ENCODE assay signal across 1 cellular context in the genomic region with DNA sequence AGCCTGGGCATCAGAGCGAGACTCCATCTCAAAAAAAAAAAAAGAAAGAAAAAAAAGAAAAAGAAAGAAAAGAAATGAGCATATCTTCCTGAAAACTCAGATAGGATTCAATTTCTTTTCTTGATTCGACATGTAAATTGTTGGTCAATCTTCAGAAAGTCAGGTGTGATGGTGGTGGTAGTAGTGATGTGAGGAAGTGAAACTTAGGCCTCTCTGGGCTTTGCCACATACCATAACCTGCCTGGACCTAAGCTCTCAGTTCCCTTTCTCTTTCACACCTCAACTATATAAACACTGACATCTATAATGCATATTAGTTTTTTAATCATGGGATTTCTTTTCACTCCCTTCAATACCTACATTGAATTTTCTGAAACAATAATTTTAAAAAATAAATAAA.
TF ChIP-seq lines count a peak whose summit lies in the region.

No MANE protein-coding gene starts in this region.

TF ChIP-seq in GM12878, 131 proteins besides CTCF, POLR2A, EP300 and RAD21 (continued from another document and continues in another):
- TF ChIP-seq, protein P1, sequence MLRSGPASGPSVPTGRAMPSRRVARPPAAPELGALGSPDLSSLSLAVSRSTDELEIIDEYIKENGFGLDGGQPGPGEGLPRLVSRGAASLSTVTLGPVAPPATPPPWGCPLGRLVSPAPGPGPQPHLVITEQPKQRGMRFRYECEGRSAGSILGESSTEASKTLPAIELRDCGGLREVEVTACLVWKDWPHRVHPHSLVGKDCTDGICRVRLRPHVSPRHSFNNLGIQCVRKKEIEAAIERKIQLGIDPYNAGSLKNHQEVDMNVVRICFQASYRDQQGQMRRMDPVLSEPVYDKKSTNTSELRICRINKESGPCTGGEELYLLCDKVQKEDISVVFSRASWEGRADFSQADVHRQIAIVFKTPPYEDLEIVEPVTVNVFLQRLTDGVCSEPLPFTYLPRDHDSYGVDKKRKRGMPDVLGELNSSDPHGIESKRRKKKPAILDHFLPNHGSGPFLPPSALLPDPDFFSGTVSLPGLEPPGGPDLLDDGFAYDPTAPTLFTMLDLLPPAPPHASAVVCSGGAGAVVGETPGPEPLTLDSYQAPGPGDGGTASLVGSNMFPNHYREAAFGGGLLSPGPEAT (IDR thresholded peaks at IDR 0.05; ENCODE audit: low read depth) = peak; percentile 85
- TF ChIP-seq RUNX3 (IDR thresholded peaks at IDR 0.05; ENCODE audit: low read length) (peak; percentile 96), SMAD5 (IDR thresholded peaks at IDR 0.05; ENCODE audit: low read depth) (no peak), SUPT20H (IDR thresholded peaks at IDR 0.05; ENCODE audit: borderline replicate concordance, control insufficient read depth, low read depth, low read length) (no peak), IRF4 (IDR thresholded peaks at IDR 0.05; ENCODE audit: low read depth, low read length) (peak; percentile 99), IKZF1 (conservative IDR thresholded peaks at IDR 0.05) (peak; percentile 81), SUZ12 (IDR thresholded peaks at IDR 0.05; ENCODE audit: unreplicated experiment) (no peak), MYB (IDR thresholded peaks at IDR 0.05; ENCODE audit: borderline replicate concordance, low read depth, low read length) (no peak), TBL1XR1 (IDR thresholded peaks at IDR 0.05; ENCODE audit: low read depth, low read length) (peak; percentile 83), NBN (IDR thresholded peaks at IDR 0.05) (no peak; the same call in 1 of the 2 replicates), ATF2 (IDR thresholded peaks at IDR 0.05; ENCODE audit: low read length) (peak; percentile 73; the same call in 1 of the 2 replicates), ZBED1 (IDR thresholded peaks at IDR 0.05; ENCODE audit: borderline replicate concordance) (0 out of 2 replicates have a peak, but pooled peaks have one; percentile 39), MAX (IDR thresholded peaks at IDR 0.05; ENCODE audit: low read depth, low read length) (no peak), RFX5 (IDR thresholded peaks at IDR 0.05; ENCODE audit: low read depth, low read length) (no peak), MTA2 (IDR thresholded peaks at IDR 0.05; ENCODE audit: low read depth) (peak; percentile 97), IRF3 (IDR thresholded peaks at IDR 0.05) (no peak), REST (IDR thresholded peaks at IDR 0.05; ENCODE audit: low read depth, low read length) (no peak), NFIC (IDR thresholded peaks at IDR 0.05; ENCODE audit: low read depth, low read length) (peak; percentile 86), RB1 (IDR thresholded peaks at IDR 0.05; ENCODE audit: borderline replicate concordance) (no peak), MXI1 (IDR thresholded peaks at IDR 0.05; ENCODE audit: low read depth, low read length) (peak; percentile 77; the same call in 1 of the 2 replicates), YY1 (IDR thresholded peaks at IDR 0.05; ENCODE audit: low read depth, low read length) (0 out of 2 replicates have a peak, but pooled peaks have one; percentile 11), BACH1 (IDR thresholded peaks at IDR 0.05; ENCODE audit: borderline replicate concordance) (peak; percentile 98; the same call in 1 of the 2 replicates), TCF12 (IDR thresholded peaks at IDR 0.05; ENCODE audit: low read depth, low read length) (peak; percentile 91), USF2 (IDR thresholded peaks at IDR 0.05; ENCODE audit: borderline replicate concordance, low read depth, low read length) (no peak), SPI1 (IDR thresholded peaks at IDR 0.05; ENCODE audit: borderline replicate concordance, insufficient read depth, low read depth, low read length) (peak; percentile 100), PAX5 (IDR thresholded peaks at IDR 0.05; ENCODE audit: borderline replicate concordance, low read depth, low read length) (peak; percentile 94), CHD4 (IDR thresholded peaks at IDR 0.05) (no peak), E2F4 (IDR thresholded peaks at IDR 0.05; ENCODE audit: low read depth, low read length) (no peak), NKRF (conservative IDR thresholded peaks at IDR 0.05) (0 out of 2 replicates have a peak, but pooled peaks have one; percentile 27), BCL11A (IDR thresholded peaks at IDR 0.05; ENCODE audit: low read depth, low read length) (peak; percentile 99), ZNF217 (IDR thresholded peaks at IDR 0.05) (peak; percentile 79; the same call in 1 of the 2 replicates), JUNB (IDR thresholded peaks at IDR 0.05) (no peak), ZNF207 (IDR thresholded peaks at IDR 0.05; ENCODE audit: borderline replicate concordance) (0 out of 2 replicates have a peak, but pooled peaks have one; percentile 3), CBFB (IDR thresholded peaks at IDR 0.05; ENCODE audit: low read depth) (peak; percentile 63; the same call in 1 of the 2 replicates), ATF7 (IDR thresholded peaks at IDR 0.05; ENCODE audit: low read depth) (peak; percentile 79)
- TF ChIP-seq, protein P2, sequence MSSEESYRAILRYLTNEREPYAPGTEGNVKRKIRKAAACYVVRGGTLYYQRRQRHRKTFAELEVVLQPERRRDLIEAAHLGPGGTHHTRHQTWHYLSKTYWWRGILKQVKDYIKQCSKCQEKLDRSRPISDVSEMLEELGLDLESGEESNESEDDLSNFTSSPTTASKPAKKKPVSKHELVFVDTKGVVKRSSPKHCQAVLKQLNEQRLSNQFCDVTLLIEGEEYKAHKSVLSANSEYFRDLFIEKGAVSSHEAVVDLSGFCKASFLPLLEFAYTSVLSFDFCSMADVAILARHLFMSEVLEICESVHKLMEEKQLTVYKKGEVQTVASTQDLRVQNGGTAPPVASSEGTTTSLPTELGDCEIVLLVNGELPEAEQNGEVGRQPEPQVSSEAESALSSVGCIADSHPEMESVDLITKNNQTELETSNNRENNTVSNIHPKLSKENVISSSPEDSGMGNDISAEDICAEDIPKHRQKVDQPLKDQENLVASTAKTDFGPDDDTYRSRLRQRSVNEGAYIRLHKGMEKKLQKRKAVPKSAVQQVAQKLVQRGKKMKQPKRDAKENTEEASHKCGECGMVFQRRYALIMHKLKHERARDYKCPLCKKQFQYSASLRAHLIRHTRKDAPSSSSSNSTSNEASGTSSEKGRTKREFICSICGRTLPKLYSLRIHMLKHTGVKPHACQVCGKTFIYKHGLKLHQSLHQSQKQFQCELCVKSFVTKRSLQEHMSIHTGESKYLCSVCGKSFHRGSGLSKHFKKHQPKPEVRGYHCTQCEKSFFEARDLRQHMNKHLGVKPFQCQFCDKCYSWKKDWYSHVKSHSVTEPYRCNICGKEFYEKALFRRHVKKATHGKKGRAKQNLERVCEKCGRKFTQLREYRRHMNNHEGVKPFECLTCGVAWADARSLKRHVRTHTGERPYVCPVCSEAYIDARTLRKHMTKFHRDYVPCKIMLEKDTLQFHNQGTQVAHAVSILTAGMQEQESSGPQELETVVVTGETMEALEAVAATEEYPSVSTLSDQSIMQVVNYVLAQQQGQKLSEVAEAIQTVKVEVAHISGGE (CRISPR knock-in tag; IDR thresholded peaks at IDR 0.05) = no peak
- TF ChIP-seq, protein P3, sequence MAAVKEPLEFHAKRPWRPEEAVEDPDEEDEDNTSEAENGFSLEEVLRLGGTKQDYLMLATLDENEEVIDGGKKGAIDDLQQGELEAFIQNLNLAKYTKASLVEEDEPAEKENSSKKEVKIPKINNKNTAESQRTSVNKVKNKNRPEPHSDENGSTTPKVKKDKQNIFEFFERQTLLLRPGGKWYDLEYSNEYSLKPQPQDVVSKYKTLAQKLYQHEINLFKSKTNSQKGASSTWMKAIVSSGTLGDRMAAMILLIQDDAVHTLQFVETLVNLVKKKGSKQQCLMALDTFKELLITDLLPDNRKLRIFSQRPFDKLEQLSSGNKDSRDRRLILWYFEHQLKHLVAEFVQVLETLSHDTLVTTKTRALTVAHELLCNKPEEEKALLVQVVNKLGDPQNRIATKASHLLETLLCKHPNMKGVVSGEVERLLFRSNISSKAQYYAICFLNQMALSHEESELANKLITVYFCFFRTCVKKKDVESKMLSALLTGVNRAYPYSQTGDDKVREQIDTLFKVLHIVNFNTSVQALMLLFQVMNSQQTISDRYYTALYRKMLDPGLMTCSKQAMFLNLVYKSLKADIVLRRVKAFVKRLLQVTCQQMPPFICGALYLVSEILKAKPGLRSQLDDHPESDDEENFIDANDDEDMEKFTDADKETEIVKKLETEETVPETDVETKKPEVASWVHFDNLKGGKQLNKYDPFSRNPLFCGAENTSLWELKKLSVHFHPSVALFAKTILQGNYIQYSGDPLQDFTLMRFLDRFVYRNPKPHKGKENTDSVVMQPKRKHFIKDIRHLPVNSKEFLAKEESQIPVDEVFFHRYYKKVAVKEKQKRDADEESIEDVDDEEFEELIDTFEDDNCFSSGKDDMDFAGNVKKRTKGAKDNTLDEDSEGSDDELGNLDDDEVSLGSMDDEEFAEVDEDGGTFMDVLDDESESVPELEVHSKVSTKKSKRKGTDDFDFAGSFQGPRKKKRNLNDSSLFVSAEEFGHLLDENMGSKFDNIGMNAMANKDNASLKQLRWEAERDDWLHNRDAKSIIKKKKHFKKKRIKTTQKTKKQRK (IDR thresholded peaks at IDR 0.05; ENCODE audit: low read depth, low read length) = no peak
